16 cellular contexts compared by ENCODE assay signal in the genomic region with DNA sequence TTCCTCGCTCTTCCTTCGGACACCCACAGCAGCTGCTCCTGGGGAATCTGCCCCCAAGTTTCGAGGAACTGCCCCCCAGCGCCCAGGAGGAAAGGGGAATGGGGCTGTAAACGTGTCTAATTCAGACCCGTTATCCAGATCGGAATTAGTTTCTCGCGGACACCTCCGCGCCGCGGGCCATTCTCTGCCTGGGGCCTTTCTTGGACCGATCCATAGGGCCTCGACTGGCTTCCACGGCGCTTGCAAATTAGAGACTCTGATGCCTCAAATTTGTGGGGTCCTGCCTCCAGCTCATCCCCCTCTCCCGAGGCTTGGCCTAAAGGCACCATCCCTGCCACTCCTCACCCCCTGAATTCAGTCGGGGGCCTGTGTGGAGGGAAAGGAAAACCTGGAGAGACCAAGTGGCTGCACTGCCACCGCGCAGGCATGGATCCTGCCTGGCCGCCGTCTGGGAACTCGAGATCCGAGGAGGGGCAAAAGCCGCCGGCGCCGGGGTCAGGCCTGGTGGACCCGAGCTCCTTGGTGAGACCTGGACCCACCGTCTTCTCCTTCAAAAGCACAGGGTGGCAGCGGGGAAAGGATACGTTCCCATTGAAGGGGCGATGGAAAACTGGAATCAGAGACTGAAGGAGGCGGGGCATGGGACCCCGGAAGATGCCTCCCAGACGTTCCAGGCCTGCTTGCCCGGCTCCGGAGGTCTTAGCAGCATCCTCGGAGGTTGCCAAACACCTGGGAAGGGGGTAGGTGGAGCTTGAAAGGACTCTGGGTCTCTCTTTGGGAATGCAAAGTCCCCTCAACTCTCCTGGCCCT. TPM values are rescaled to one million over a fixed set of nuclear protein-coding genes. Genes with fewer than 3 reads are reported as not detected.
DNase-seq lines count a peak whose midpoint lies in the region; ATAC-seq and TF ChIP-seq lines count a peak whose summit lies in the region.
"Had no signal": no experiment of that assay in that cellular context is flagged by ENCODE, and none has a peak within 500 bp of the region (broad histone marks: within the 10 kb centered on the region; RNA-seq: fewer than 3 reads in every experiment).

No MANE protein-coding gene starts in this region.

- H3K4me3 ChIP-seq in smooth muscle cell (no peak overlapping the region), stomach (peak overlapping the region in 1 of 4 donors; percentile 4), esophagus muscularis mucosa (peak overlapping the region in 2 of 4 donors; percentile 1 to 20)
- H3K4me3 ChIP-seq: GM12878 had no signal

- peak; percentile 60 for DNase-seq in activated CD8-positive, alpha-beta memory T cell treated with anti-CD3 and anti-CD28 coated beads, Interleukin-2, amount 50 U/mL, for 48 hours
- DNase-seq in activated CD8-positive, alpha-beta memory T cell treated with anti-CD3 and anti-CD28 coated beads, Interleukin-2, amount 50 U/mL, for 4 hours = no peak
- DNase-seq in central memory CD8-positive, alpha-beta T cell (ENCODE audit: low spot score in 2 of 2) = no peak
- DNase-seq in smooth muscle cell (lab: John Stamatoyannopoulos, UW; ENCODE audit: unreplicated experiment) (no peak), stomach (no peak), NCI-H1930 (lab: John Stamatoyannopoulos, UW) (no peak), esophagus muscularis mucosa (ENCODE audit: extremely low spot score) (no peak)
- DNase-seq: NCI-H187 treated with DMSO at 0.1 percent for 48 hours had no signal

- H3K36me3 Mint-ChIP-seq in central memory CD8-positive, alpha-beta T cell (ENCODE audit: insufficient read depth) = peaks cover 13% of the 10 kb centered on the region

- peaks cover 95% of the 10 kb centered on the region for H3K27me3 Mint-ChIP-seq in central memory CD8-positive, alpha-beta T cell

- no peak for ATAC-seq in central memory CD8-positive, alpha-beta T cell (replicated peaks; ENCODE audit: extremely low read depth, poor library complexity, severe bottlenecking)

- H2AFZ ChIP-seq in smooth muscle cell (ENCODE audit: low read depth) = no peak overlapping the region
- H2AFZ ChIP-seq: GM23248 had no signal

- H3K9me3 ChIP-seq in smooth muscle cell (replicated peaks; ENCODE audit: low read depth) (no peaks in the 10 kb centered on the region), stomach (no peaks in the 10 kb centered on the region), esophagus muscularis mucosa (no peaks in the 10 kb centered on the region)

- H4K20me1 ChIP-seq in smooth muscle cell (ENCODE audit: low read depth) = no peaks in the 10 kb centered on the region

- H3K4me1 ChIP-seq in smooth muscle cell (ENCODE audit: low read depth) (peaks cover 16% of the 10 kb centered on the region), stomach (peaks cover 37 to 49% (median 46%) of the 10 kb centered on the region in 4 donors), esophagus muscularis mucosa (peaks cover 32 to 51% (median 50%) of the 10 kb centered on the region in 4 donors)

- no peaks in the 10 kb centered on the region for H3K9me3 Mint-ChIP-seq in central memory CD8-positive, alpha-beta T cell
- H3K9me3 Mint-ChIP-seq: nephron had no signal

- H3K4me3 Mint-ChIP-seq in central memory CD8-positive, alpha-beta T cell = peak overlapping the region; percentile 70

- TF ChIP-seq CTCF in smooth muscle cell (IDR thresholded peaks at IDR 0.05; ENCODE audit: borderline replicate concordance, insufficient read depth, poor library complexity, severe bottlenecking) (no peak), stomach (IDR thresholded peaks at IDR 0.05) (no peak), esophagus muscularis mucosa (IDR thresholded peaks at IDR 0.05) (no peak)

- no peaks in the 10 kb centered on the region for H3F3A ChIP-seq in smooth muscle cell (ENCODE audit: low read depth)

- no peak overlapping the region for H3K27ac ChIP-seq in smooth muscle cell (ENCODE audit: low read depth)
- no peak overlapping the region for H3K27ac ChIP-seq in stomach
- H3K27ac ChIP-seq in esophagus muscularis mucosa (replicated peaks in 1 of 4) = no peak overlapping the region
- H3K27ac ChIP-seq: epithelial cell of prostate, GM23248 had no signal

- H3K4me2 ChIP-seq in smooth muscle cell = peak overlapping the region; percentile 22

- H3K9ac ChIP-seq in smooth muscle cell (ENCODE audit: low read depth) = no peak overlapping the region
- H3K9ac ChIP-seq: GM23248 had no signal

- no peak for TF ChIP-seq RAD21 in Ishikawa (IDR thresholded peaks at IDR 0.05; ENCODE audit: low read depth)

- 16% methylated on average over 40 of the region's 40 CpGs for WGBS in smooth muscle cell (ENCODE audit: low lambda C conversion rate)
- WGBS in stomach, 5 donors = 8 to 12% (median 9%) methylated on average over 32 to 40 of the region's 40 CpGs
- 9% methylated on average over 25 of the region's 40 CpGs for WGBS in esophagus muscularis mucosa

- peaks cover 100% of the 10 kb centered on the region for H3K27me3 ChIP-seq in smooth muscle cell (ENCODE audit: low read depth)
- peaks cover 56 to 100% (median 92%) of the 10 kb centered on the region in 3 donors for H3K27me3 ChIP-seq in stomach
- peaks cover 12 to 99% (median 84%) of the 10 kb centered on the region in 4 donors for H3K27me3 ChIP-seq in esophagus muscularis mucosa

- H3K4me1 Mint-ChIP-seq in central memory CD8-positive, alpha-beta T cell = peaks cover 18% of the 10 kb centered on the region

- no peak overlapping the region for H3K27ac Mint-ChIP-seq in central memory CD8-positive, alpha-beta T cell (ENCODE audit: low read depth)
- H3K27ac Mint-ChIP-seq: nephron had no signal

- TF ChIP-seq EP300 in Ishikawa (IDR thresholded peaks at IDR 0.05; ENCODE audit: borderline replicate concordance) (no peak), stomach (IDR thresholded peaks at IDR 0.05) (no peak), esophagus muscularis mucosa (IDR thresholded peaks at IDR 0.05) (no peak)

- TF ChIP-seq POLR2A in stomach (IDR thresholded peaks at IDR 0.05) (no peak), esophagus muscularis mucosa (IDR thresholded peaks at IDR 0.05; ENCODE audit: low read depth) (no peak)

- intact Hi-C loops in stomach (cut with DNase I; ENCODE audit: low total_unique reads) = no loop called here
- intact Hi-C loops in esophagus muscularis mucosa (cut with DNase I) = loop anchor here (5.0 to 10.0 kb wide), 4 partner anchors 77 to 559 kb away; a partner anchor contains a TSS

- H3K79me2 ChIP-seq in smooth muscle cell (ENCODE audit: low read depth) = no peaks in the 10 kb centered on the region

- H3K36me3 ChIP-seq in smooth muscle cell (ENCODE audit: low read depth) (no peaks in the 10 kb centered on the region), stomach (no peaks in the 10 kb centered on the region), esophagus muscularis mucosa (no peaks in the 10 kb centered on the region)

TF ChIP-seq in Ishikawa, 13 proteins besides CTCF, POLR2A, EP300 and RAD21:
- TF ChIP-seq TAF1 (IDR thresholded peaks at IDR 0.05; ENCODE audit: low read depth) = no peak
- TF ChIP-seq, protein P1, sequence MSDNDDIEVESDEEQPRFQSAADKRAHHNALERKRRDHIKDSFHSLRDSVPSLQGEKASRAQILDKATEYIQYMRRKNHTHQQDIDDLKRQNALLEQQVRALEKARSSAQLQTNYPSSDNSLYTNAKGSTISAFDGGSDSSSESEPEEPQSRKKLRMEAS (IDR thresholded peaks at IDR 0.05) = 0 out of 2 replicates have a peak, but pooled peaks have one; percentile 19
TF ChIP-seq in Ishikawa: peak in this region for 1.

RNA-seq across cellular contexts. Expression of a gene that starts 13.7 kb away (rescaled TPM):
- total RNA-seq in smooth muscle cell (not detected in 2 replicates), stomach (not detected), esophagus muscularis mucosa (not detected)
- polyA plus RNA-seq in smooth muscle cell (not detected in 2 replicates), stomach (not detected)
- total RNA-seq: astrocyte, GM12878, GM23248, lung microvascular endothelial cell had no signal
- polyA plus RNA-seq: AG04450, GM12878, GM23248 had no signal
